In the genomic region with DNA sequence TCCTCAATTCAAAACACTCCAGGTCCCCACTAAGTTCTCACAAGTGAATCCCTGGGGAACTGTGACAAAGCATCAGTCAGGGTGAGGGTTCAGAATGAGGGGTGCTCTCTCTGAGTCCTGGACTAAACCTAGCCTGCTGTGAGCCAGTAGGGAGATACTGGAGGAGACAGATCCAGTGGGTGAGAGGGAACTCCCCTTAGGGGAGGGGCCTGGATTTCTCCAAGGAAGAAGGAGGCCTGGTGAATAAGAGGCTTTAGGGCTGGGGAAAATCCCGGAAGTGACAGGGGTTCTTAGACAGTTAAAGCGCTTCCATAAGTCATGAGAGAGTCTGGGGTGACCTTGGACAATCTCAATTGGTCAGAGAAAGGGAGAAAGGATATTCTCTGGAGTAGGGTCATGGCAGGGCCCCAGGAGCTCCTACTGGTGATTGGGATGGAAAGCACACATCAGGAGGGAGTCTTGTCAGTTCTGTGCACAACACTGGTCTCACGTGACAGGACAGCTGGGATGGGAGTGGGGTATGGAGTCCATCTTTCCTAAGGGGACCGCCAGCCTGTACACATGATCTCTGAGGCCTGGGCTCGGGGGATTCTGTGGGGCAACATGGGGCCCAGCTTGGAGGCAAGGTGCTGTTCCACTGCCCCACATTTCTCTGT, we compare ENCODE assay signal across 8 cellular contexts. TPM values are rescaled to one million over a fixed set of nuclear protein-coding genes. Genes with fewer than 3 reads are reported as not detected.
DNase-seq lines count a peak whose midpoint lies in the region; ATAC-seq, FAIRE-seq and TF ChIP-seq lines count a peak whose summit lies in the region.

No MANE protein-coding gene starts in this region.

- peaks cover 0 to 3% (median 3%) of the 10 kb centered on the region in 3 donors for H3K36me3 Mint-ChIP-seq in immature natural killer cell

- ATAC-seq in A549 (peak in 1 of 2 experiments; percentile 69; a peak in 3 of 6 replicates), HG03521 (IDR thresholded peaks at IDR 0.05; ENCODE audit: unreplicated experiment) (no peak)
- ATAC-seq in stimulated activated naive CD8-positive, alpha-beta T cell treated with anti-CD3 and anti-CD28 coated beads, Interleukin-15, amount 100 ng/mL, for 72 hours, result no peak

- H3K4me3 ChIP-seq in A549 (0 out of 3 replicates have a peak overlapping the region, but pooled peaks have one; percentile 6), HFF-Myc (replicated peaks; ENCODE audit: low read depth, low read length) (peak overlapping the region; percentile 49)

- peak overlapping the region in 1 of 2 experiments; percentile 96; a peak in 2 of 6 replicates for H3K27ac ChIP-seq in A549

- peak overlapping the region; percentile 93 for H3K4me2 ChIP-seq in A549

- H3K9me3 Mint-ChIP-seq in immature natural killer cell, result no peaks in the 10 kb centered on the region
- H3K9me3 Mint-ChIP-seq in stimulated activated naive CD8-positive, alpha-beta T cell treated with anti-CD3 and anti-CD28 coated beads, Interleukin-15, amount 100 ng/mL, for 72 hours, result no peaks in the 10 kb centered on the region

- H3K4me1 Mint-ChIP-seq in immature natural killer cell, result peaks cover 61 to 65% of the 10 kb centered on the region in 2 donors
- H3K4me1 Mint-ChIP-seq in stimulated activated naive CD8-positive, alpha-beta T cell treated with anti-CD3 and anti-CD28 coated beads, Interleukin-15, amount 100 ng/mL, for 72 hours, result peaks cover 70% of the 10 kb centered on the region

- no peak for FAIRE-seq in A549 (lab: Jason Lieb, UNC)

- no peak for TF ChIP-seq CTCF in A549 (IDR thresholded peaks at IDR 0.05)
- no peak for TF ChIP-seq CTCF in HFF-Myc (IDR thresholded peaks at IDR 0.05; ENCODE audit: low read depth, low read length, missing control alignments)

- POLR2A ChIA-PET in A549 (lab: Yijun Ruan, JAX), result no interaction called here

- peak overlapping the region; percentile 87 to 90 (median 88) for H3K4me3 Mint-ChIP-seq in immature natural killer cell
- peak overlapping the region; percentile 93 to 94 for H3K4me3 Mint-ChIP-seq in stimulated activated naive CD8-positive, alpha-beta T cell treated with anti-CD3 and anti-CD28 coated beads, Interleukin-15, amount 100 ng/mL, for 72 hours

- H3K9me3 ChIP-seq in A549, result no peaks in the 10 kb centered on the region

- peaks cover 24% of the 10 kb centered on the region for H3K4me1 ChIP-seq in A549

- no peak for TF ChIP-seq RAD21 in A549 (conservative IDR thresholded peaks at IDR 0.05 in 1 of 2, IDR thresholded peaks at IDR 0.05 in 1 of 2)

- WGBS in A549 (ENCODE audit: missing lambda C conversion rate), result 49% methylated on average over 4 of the region's 5 CpGs

- DNase-seq in A549 (ENCODE audit: low read depth in 1 of 2, low spot score in 1 of 2), result peak; percentile 47 to 54
- no peak for DNase-seq in HFF-Myc (ENCODE audit: extremely low read depth, low read depth)
- DNase-seq in amniotic epithelial cell (ENCODE audit: low read depth), result peak; percentile 98
- DNase-seq in immature natural killer cell, result no peak
- no peak for DNase-seq in stimulated activated naive CD8-positive, alpha-beta T cell treated with anti-CD3 and anti-CD28 coated beads, Interleukin-15, amount 100 ng/mL, for 72 hours
- DNase-seq in effector CD4-positive, alpha-beta T cell, result no peak
- DNase-seq in NCI-H524 treated with DMSO at 0.1 percent for 48 hours (lab: John Stamatoyannopoulos, UW), result no peak

- CTCF ChIA-PET in A549 (lab: Yijun Ruan, JAX), result interaction anchor here (1.3 to 3.0 kb wide), 3 partner anchors 10 to 39 kb away, joined by 4 to 20 read pairs (median 7); no protein-coding TSS in a partner anchor

- no peak for TF ChIP-seq EP300 in A549 (IDR thresholded peaks at IDR 0.05)

- peaks cover 2 to 6% (median 2%) of the 10 kb centered on the region in 3 donors for H3K27me3 Mint-ChIP-seq in immature natural killer cell (ENCODE audit: low read depth in 3 of 3)
- H3K27me3 Mint-ChIP-seq in stimulated activated naive CD8-positive, alpha-beta T cell treated with anti-CD3 and anti-CD28 coated beads, Interleukin-15, amount 100 ng/mL, for 72 hours, result no peaks in the 10 kb centered on the region

- H3K27ac Mint-ChIP-seq in immature natural killer cell, result peak overlapping the region; percentile 68 to 91 (median 86)
- peak overlapping the region; percentile 67 to 90 for H3K27ac Mint-ChIP-seq in stimulated activated naive CD8-positive, alpha-beta T cell treated with anti-CD3 and anti-CD28 coated beads, Interleukin-15, amount 100 ng/mL, for 72 hours

- no peak for TF ChIP-seq POLR2A in A549 (IDR thresholded peaks at IDR 0.05; ENCODE audit: low read length)

TF ChIP-seq in A549, 52 proteins besides CTCF, POLR2A, EP300 and RAD21:
- TF ChIP-seq FOSL2 (IDR thresholded peaks at IDR 0.05) (no peak), FOSL2 (CRISPR knock-in tag; IDR thresholded peaks at IDR 0.05) (no peak), FOXS1 (CRISPR knock-in tag; IDR thresholded peaks at IDR 0.05) (no peak), HDAC2 (IDR thresholded peaks at IDR 0.05) (no peak), RNF2 (IDR thresholded peaks at IDR 0.05; ENCODE audit: borderline replicate concordance, low read depth) (no peak), RARB (CRISPR knock-in tag; IDR thresholded peaks at IDR 0.05) (no peak), BHLHE40 (IDR thresholded peaks at IDR 0.05; ENCODE audit: low read depth, low read length) (no peak), FOSB (CRISPR knock-in tag; IDR thresholded peaks at IDR 0.05) (no peak), EHF (CRISPR knock-in tag; IDR thresholded peaks at IDR 0.05) (no peak), RFX5 (IDR thresholded peaks at IDR 0.05) (no peak), ZNF302 (CRISPR knock-in tag; IDR thresholded peaks at IDR 0.05) (no peak), EHMT2 (IDR thresholded peaks at IDR 0.05; ENCODE audit: low read depth) (no peak), ZFP36 (IDR thresholded peaks at IDR 0.05; ENCODE audit: borderline replicate concordance, partially characterized antibody) (no peak), NFE2L2 (conservative IDR thresholded peaks at IDR 0.05; ENCODE audit: low read length) (no peak)
- TF ChIP-seq, protein P1, sequence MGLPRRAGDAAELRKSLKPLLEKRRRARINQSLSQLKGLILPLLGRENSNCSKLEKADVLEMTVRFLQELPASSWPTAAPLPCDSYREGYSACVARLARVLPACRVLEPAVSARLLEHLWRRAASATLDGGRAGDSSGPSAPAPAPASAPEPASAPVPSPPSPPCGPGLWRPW (IDR thresholded peaks at IDR 0.05), result no peak

RNA-seq across cellular contexts. Expression of a gene that starts 1.5 kb away (rescaled TPM):
- polyA plus RNA-seq in A549 (2011; rRNA removed) (5.4 and 5.8 TPM in 2 replicates), A549 (2017; fragmentation: RNase III; extraction: RNeasy Plus Mini Kit Qiagen cat#74134 plus additional on column Dnase treatment) (6.8 to 9.0 TPM (median 8.7 TPM) in 3 replicates), immature natural killer cell (10 to 100 TPM; 46.2 to 59.9 (median 49.2) TPM)
- 8.2 and 11.8 TPM in 2 replicates for polyA plus RNA-seq in A549 (2012; cell fraction: cytosol; rRNA removed)
- 26.1 and 26.3 TPM in 2 replicates for polyA plus RNA-seq in A549 (2012; cell fraction: nucleus; rRNA removed)
- 6.1 and 9.3 TPM in 2 replicates for polyA minus RNA-seq in A549 (2011; rRNA and poly(A)+ RNA removed)

RNA-seq across cellular contexts. Expression of a gene that starts 31.5 kb away (rescaled TPM):
- polyA plus RNA-seq in A549 (2011; rRNA removed), result 47.0 and 86.1 TPM in 2 replicates
- 69.0 and 71.0 TPM in 2 replicates for polyA plus RNA-seq in A549 (2012; cell fraction: cytosol; rRNA removed)
- 132 and 142 TPM in 2 replicates for polyA plus RNA-seq in A549 (2012; cell fraction: nucleus; rRNA removed)
- polyA plus RNA-seq in A549 (2017; fragmentation: RNase III; extraction: RNeasy Plus Mini Kit Qiagen cat#74134 plus additional on column Dnase treatment), result 45.4 to 57.9 TPM (median 48.6 TPM) in 3 replicates
- polyA minus RNA-seq in A549 (2011; rRNA and poly(A)+ RNA removed), result 145 and 173 TPM in 2 replicates
- 100 to 1,000 TPM in 1 of 3 donors, 10 to 100 TPM in 2; 35.5 to 133 (median 69.6) TPM for polyA plus RNA-seq in immature natural killer cell

RNA-seq across cellular contexts. Expression of a gene that starts 31.6 kb away (rescaled TPM):
- polyA plus RNA-seq in A549 (2011; rRNA removed), result 1.4 and 2.1 TPM in 2 replicates
- polyA plus RNA-seq in A549 (2012; cell fraction: cytosol; rRNA removed), result 2.8 and 3.7 TPM in 2 replicates
- polyA plus RNA-seq in A549 (2012; cell fraction: nucleus; rRNA removed), result 5.1 and 5.4 TPM in 2 replicates
- polyA plus RNA-seq in A549 (2017; fragmentation: RNase III; extraction: RNeasy Plus Mini Kit Qiagen cat#74134 plus additional on column Dnase treatment), result 2.1 to 2.6 TPM (median 2.5 TPM) in 3 replicates
- 1.0 and 1.2 TPM in 2 replicates for polyA minus RNA-seq in A549 (2011; rRNA and poly(A)+ RNA removed)
- polyA plus RNA-seq in immature natural killer cell, result 1 to 10 TPM; 1.4 to 3.5 (median 1.9) TPM

RNA-seq across cellular contexts. Expression of a gene that starts 35.9 kb away (rescaled TPM):
- polyA plus RNA-seq in A549 (2011; rRNA removed) (11.3 and 12.2 TPM in 2 replicates), A549 (2017; fragmentation: RNase III; extraction: RNeasy Plus Mini Kit Qiagen cat#74134 plus additional on column Dnase treatment) (4.7 to 6.6 TPM (median 5.5 TPM) in 3 replicates), immature natural killer cell (10 to 100 TPM in 2 of 3 donors, 1 to 10 TPM in 1; 9.3 to 16.9 (median 11.8) TPM)
- polyA plus RNA-seq in A549 (2012; cell fraction: cytosol; rRNA removed), result 15.9 and 17.8 TPM in 2 replicates
- polyA plus RNA-seq in A549 (2012; cell fraction: nucleus; rRNA removed), result 32.2 and 52.9 TPM in 2 replicates
- 6.0 and 9.2 TPM in 2 replicates for polyA minus RNA-seq in A549 (2011; rRNA and poly(A)+ RNA removed)

RNA-seq across cellular contexts. Expression of a gene that starts 58.5 kb away (rescaled TPM):
- not detected in 2 replicates for polyA plus RNA-seq in A549 (2011; rRNA removed)
- 0.03 and 0.09 TPM in 2 replicates for polyA plus RNA-seq in A549 (2012; cell fraction: cytosol; rRNA removed)
- polyA plus RNA-seq in A549 (2012; cell fraction: nucleus; rRNA removed), result 0.47 and 0.49 TPM in 2 replicates
- polyA plus RNA-seq in A549 (2017; fragmentation: RNase III; extraction: RNeasy Plus Mini Kit Qiagen cat#74134 plus additional on column Dnase treatment), result not detected in 3 replicates
- polyA minus RNA-seq in A549 (2011; rRNA and poly(A)+ RNA removed), result not detected in 2 replicates
- 10 to 100 TPM in 2 of 3 donors, 1 to 10 TPM in 1; 7.5 to 22.3 (median 16.6) TPM for polyA plus RNA-seq in immature natural killer cell

Comparison
In these comparisons a context has a peak if more than half of its experiments do, and no peak if none do; other contexts are left out.
1. DNase-seq: peak in A549 (2 of 2) and amniotic epithelial cell (single experiment); none in HFF-Myc (single experiment), immature natural killer cell (0 of 3), stimulated activated naive CD8-positive, alpha-beta T cell treated with anti-CD3 and anti-CD28 coated beads, Interleukin-15, amount 100 ng/mL, for 72 hours (0 of 2), effector CD4-positive, alpha-beta T cell (single experiment) and NCI-H524 treated with DMSO at 0.1 percent for 48 hours (single experiment).